Comparison of ENCODE assay signal across 18 cellular contexts in the genomic region with DNA sequence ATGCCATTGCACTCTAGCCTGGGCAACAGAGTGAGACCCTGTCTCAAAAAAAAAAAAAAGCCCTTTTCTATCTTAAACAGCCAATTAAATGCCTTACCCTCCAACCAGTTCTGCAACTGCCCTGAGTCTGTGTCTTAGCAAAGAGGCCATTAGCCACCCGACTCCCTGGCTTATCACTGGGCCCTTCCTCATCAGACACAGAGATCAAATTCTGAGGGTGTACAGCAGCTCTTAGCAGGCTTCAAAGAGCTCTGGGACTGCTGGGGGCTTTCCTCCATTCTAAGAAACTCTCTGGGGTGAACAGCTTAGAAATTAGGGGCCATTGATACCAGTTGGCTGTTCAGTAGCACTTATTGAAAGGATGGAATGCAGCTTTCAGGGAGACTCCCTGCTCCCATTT.
"Had no signal": no experiment of that assay in that cellular context is flagged by ENCODE, and none has a peak within 500 bp of the region (broad histone marks: within the 10 kb centered on the region; RNA-seq: fewer than 3 reads in every experiment).

No MANE protein-coding gene starts in this region.

- H3K36me3 Mint-ChIP-seq: activated naive CD4-positive, alpha-beta T cell treated with anti-CD3 and anti-CD28 coated beads, Interleukin-2, amount 50 U/mL, for 72 hours; naive thymus-derived CD8-positive, alpha-beta T cell; stimulated activated naive B cell treated with anti-CD40 and anti-IgM and Interleukin-4, amounts not matched to agents 10 μg/mL and 1 μg/mL and 100 μg/mL, for 72 hours had no signal

- H3K4me1 Mint-ChIP-seq: activated B cell treated with CpG ODN at 0.5 μM for 24 hours; naive thymus-derived CD8-positive, alpha-beta T cell; stimulated activated naive B cell treated with anti-CD40 and anti-IgM and Interleukin-4, amounts not matched to agents 10 μg/mL and 1 μg/mL and 100 μg/mL, for 72 hours had no signal

- ATAC-seq: activated CD8-positive, alpha-beta T cell treated with anti-CD3 and anti-CD28 coated beads for 36 hours; activated naive CD4-positive, alpha-beta T cell treated with anti-CD3 and anti-CD28 coated beads, Interleukin-2, amount 50 U/mL, for 72 hours; esophagus mucosa; naive thymus-derived CD8-positive, alpha-beta T cell; pancreas; stimulated activated naive B cell treated with anti-CD40 and anti-IgM and Interleukin-4, amounts not matched to agents 10 μg/mL and 1 μg/mL and 100 μg/mL, for 72 hours had no signal

- H3K4me3 Mint-ChIP-seq: activated B cell treated with CpG ODN at 0.5 μM for 24 hours; activated CD8-positive, alpha-beta T cell treated with anti-CD3 and anti-CD28 coated beads for 36 hours; naive thymus-derived CD8-positive, alpha-beta T cell; stimulated activated naive B cell treated with anti-CD40 and anti-IgM and Interleukin-4, amounts not matched to agents 10 μg/mL and 1 μg/mL and 100 μg/mL, for 72 hours had no signal

- H3K27ac ChIP-seq: coronary artery, pancreas, prostate gland, stomach, suprapubic skin, tibial nerve had no signal

- H3K27ac Mint-ChIP-seq: activated B cell treated with CpG ODN at 0.5 μM for 24 hours; activated CD8-positive, alpha-beta T cell treated with anti-CD3 and anti-CD28 coated beads for 36 hours; activated naive CD4-positive, alpha-beta T cell treated with anti-CD3 and anti-CD28 coated beads, Interleukin-2, amount 50 U/mL, for 72 hours; naive thymus-derived CD8-positive, alpha-beta T cell; stimulated activated naive B cell treated with anti-CD40 and anti-IgM and Interleukin-4, amounts not matched to agents 10 μg/mL and 1 μg/mL and 100 μg/mL, for 72 hours had no signal

- H3K9me3 Mint-ChIP-seq: activated B cell treated with CpG ODN at 0.5 μM for 24 hours; activated CD8-positive, alpha-beta T cell treated with anti-CD3 and anti-CD28 coated beads for 36 hours; stimulated activated naive B cell treated with anti-CD40 and anti-IgM and Interleukin-4, amounts not matched to agents 10 μg/mL and 1 μg/mL and 100 μg/mL, for 72 hours had no signal

- DNase-seq: activated B cell treated with CpG ODN at 0.5 μM for 24 hours; activated CD4-positive, alpha-beta T cell treated with anti-CD3 and anti-CD28 coated beads, Interleukin-2, amount 50 U/mL, for 1 hour; activated CD8-positive, alpha-beta T cell treated with anti-CD3 and anti-CD28 coated beads for 36 hours; activated naive CD4-positive, alpha-beta T cell; activated T-cell treated with anti-CD3 and anti-CD28 coated beads, Interleukin-2, amount 50 U/mL, for 48 hours; kidney; naive thymus-derived CD8-positive, alpha-beta T cell; pancreas; stimulated activated CD4-positive, alpha-beta T cell treated with anti-CD3 and anti-CD28 coated beads, Interleukin-1b, Interleukin-23, amount 100 ng/mL, for 48 hours; stimulated activated naive B cell treated with anti-CD40 and anti-IgM and Interleukin-4, amounts not matched to agents 10 μg/mL and 1 μg/mL and 100 μg/mL, for 72 hours; stomach; T-helper 2 cell had no signal
